In the genomic region with DNA sequence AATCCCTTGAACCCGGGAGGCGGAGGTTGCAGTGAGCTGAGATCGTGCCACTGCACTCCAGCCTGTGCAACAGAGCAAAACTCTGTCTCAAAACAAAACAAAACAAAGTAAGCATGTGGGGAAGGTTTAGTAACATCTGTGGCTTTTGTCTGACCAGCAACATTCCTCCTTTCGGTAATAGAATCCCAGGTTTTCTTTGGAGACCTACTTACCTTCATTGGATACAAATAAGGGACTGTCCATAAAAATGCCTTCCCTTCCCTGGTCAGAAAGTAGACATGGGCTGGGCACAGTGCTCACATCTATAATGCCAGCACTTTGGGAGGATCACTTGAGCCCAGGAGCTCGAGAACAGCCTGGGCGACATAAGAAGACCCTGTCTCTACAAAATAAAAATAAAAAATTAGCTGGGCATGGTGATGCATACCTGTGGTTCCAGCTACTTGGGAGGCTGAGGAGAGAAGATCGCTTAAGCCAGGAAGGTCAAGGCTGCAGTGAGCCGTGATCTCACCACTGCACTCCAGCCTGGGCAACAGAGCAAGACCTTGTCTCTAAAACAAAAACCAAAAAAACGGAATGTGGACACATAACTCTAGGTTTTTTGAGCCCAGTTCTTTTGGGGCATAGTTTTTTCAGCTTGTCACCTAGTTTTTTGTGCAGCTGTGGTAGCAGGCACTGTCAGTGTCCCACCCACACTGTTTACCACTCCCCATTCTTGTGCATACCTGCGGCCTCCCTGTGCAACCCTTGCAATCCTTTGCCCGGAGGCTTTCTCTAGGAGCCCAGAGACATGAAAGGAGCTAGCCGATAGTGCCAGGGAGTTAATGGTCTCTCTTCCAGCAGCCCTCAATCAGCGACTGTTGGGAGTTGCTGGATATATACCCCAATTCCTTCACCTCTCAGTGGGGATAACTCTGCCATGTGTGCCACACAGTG, we compare ENCODE assay signal across 27 cellular contexts. TPM values are rescaled to one million over a fixed set of nuclear protein-coding genes. Genes with fewer than 3 reads are reported as not detected.
DNase-seq lines count a peak whose midpoint lies in the region; ATAC-seq and TF ChIP-seq lines count a peak whose summit lies in the region.
"Had no signal": no experiment of that assay in that cellular context is flagged by ENCODE, and none has a peak within 500 bp of the region (broad histone marks: within the 10 kb centered on the region; RNA-seq: fewer than 3 reads in every experiment).

No MANE protein-coding gene starts in this region.

- H2BK120ac ChIP-seq in IMR-90 (ENCODE audit: low read depth, low read length) (no peak overlapping the region), mesenchymal stem cell (ENCODE audit: low read depth, low read length) (no peak overlapping the region)

- H3K36me3 ChIP-seq in IMR-90 (ENCODE audit: control insufficient read depth, insufficient read depth, low read length): no peaks in the 10 kb centered on the region
- no peaks in the 10 kb centered on the region for H3K36me3 ChIP-seq in mesenchymal stem cell (ENCODE audit: control insufficient read depth in 1 of 2, insufficient read depth in 2 of 2, low read depth in 1 of 2, low read length in 2 of 2)
- H3K36me3 ChIP-seq: adrenal gland; BLaER1 treated with 17β-estradiol and CSF1 and Interleukin-3, amounts not matched to agents 10 nM and 100 nM; gastrocnemius medialis; MG63; thoracic aorta had no signal

- TF ChIP-seq CTCF in 22Rv1 (IDR thresholded peaks at IDR 0.05): no peak
- no peak for TF ChIP-seq CTCF in IMR-90 (conservative IDR thresholded peaks at IDR 0.05; ENCODE audit: low read depth, low read length)

- no peak for TF ChIP-seq RAD21 in IMR-90 (IDR thresholded peaks at IDR 0.05; ENCODE audit: low read length)

- no CpG with 5 or more reads among the region's 13 CpGs for WGBS in IMR-90 (ENCODE audit: extremely low coverage in 2 of 2, insufficient read length in 1 of 2), 2 experiments
- WGBS in mesenchymal stem cell: 88% methylated on average over 11 of the region's 13 CpGs

- dilution Hi-C loops in IMR-90 (cut with HindIII; ENCODE audit: low sequenced_read_pairs, unreplicated experiment): no loop called here

- no peak overlapping the region for H2BK20ac ChIP-seq in IMR-90 (ENCODE audit: low read depth, low read length)

- POLR2A ChIA-PET in IMR-90 (lab: Charles Lee; ENCODE audit: unreplicated experiment): no interaction called here

- H4K8ac ChIP-seq in IMR-90 (ENCODE audit: low read depth in 2 of 2, low read length in 2 of 2): no peak overlapping the region
- no peak overlapping the region for H4K8ac ChIP-seq in mesenchymal stem cell (ENCODE audit: low read length)

- H3K14ac ChIP-seq in IMR-90 (replicated peaks; ENCODE audit: low read depth, low read length): 0 out of 2 replicates have a peak overlapping the region, but pooled peaks have one; percentile 25
- no peak overlapping the region for H3K14ac ChIP-seq in mesenchymal stem cell (ENCODE audit: low read length in 2 of 2)

- no peak overlapping the region for H3K4me2 ChIP-seq in IMR-90 (ENCODE audit: low read depth, low read length)
- no peak overlapping the region for H3K4me2 ChIP-seq in mesenchymal stem cell (ENCODE audit: low read length, poor library complexity, severe bottlenecking)
- H3K4me2 ChIP-seq: BLaER1 treated with 17β-estradiol and CSF1 and Interleukin-3, amounts not matched to agents 10 nM and 100 nM had no signal

- no peak overlapping the region for H2AK9ac ChIP-seq in IMR-90 (replicated peaks; ENCODE audit: low read depth, low read length, poor library complexity)

- CTCF ChIA-PET in IMR-90 (lab: Yijun Ruan, JAX): no interaction called here

- H2BK5ac ChIP-seq in IMR-90 (ENCODE audit: low read depth, low read length, poor library complexity, severe bottlenecking) (no peak overlapping the region), mesenchymal stem cell (ENCODE audit: low read depth, low read length, poor library complexity, severe bottlenecking) (no peak overlapping the region)

- H3K23ac ChIP-seq in IMR-90 (ENCODE audit: low read depth, low read length) (no peak overlapping the region), mesenchymal stem cell (ENCODE audit: low read length in 2 of 2) (no peak overlapping the region)

- H3K9ac ChIP-seq in IMR-90 (ENCODE audit: low read depth, low read length) (no peak overlapping the region), mesenchymal stem cell (ENCODE audit: low read length) (no peak overlapping the region)
- H3K9ac ChIP-seq: BLaER1 treated with 17β-estradiol and CSF1 and Interleukin-3, amounts not matched to agents 10 nM and 100 nM; GM23248 had no signal

- H3K79me1 ChIP-seq in IMR-90 (ENCODE audit: low read depth in 1 of 2, low read length in 2 of 2) (peaks cover 0 to 3% of the 10 kb centered on the region in 2 experiments; a peak in 1 of 4 replicates), mesenchymal stem cell (replicated peaks; ENCODE audit: low read length, poor library complexity, severe bottlenecking) (no peaks in the 10 kb centered on the region)

- no peak overlapping the region for H3K56ac ChIP-seq in IMR-90 (ENCODE audit: extremely low read depth, insufficient read depth, low read length)

- TF ChIP-seq POLR2A in IMR-90 (IDR thresholded peaks at IDR 0.05; ENCODE audit: low read depth, low read length): no peak

- peak overlapping the region; percentile 62 for H3K27ac ChIP-seq in 22Rv1
- H3K27ac ChIP-seq in IMR-90 (ENCODE audit: insufficient read depth, low read length): no peak overlapping the region
- peak overlapping the region; percentile 2 for H3K27ac ChIP-seq in mesenchymal stem cell (ENCODE audit: low read length, poor library complexity, severe bottlenecking)
- H3K27ac ChIP-seq: adrenal gland; BLaER1 treated with 17β-estradiol and CSF1 and Interleukin-3, amounts not matched to agents 10 nM and 100 nM; gastrocnemius medialis; GM23248; HL-60; thoracic aorta had no signal

- H3K9me3 ChIP-seq in IMR-90 (ENCODE audit: control insufficient read depth, insufficient read depth, low read length) (no peaks in the 10 kb centered on the region), mesenchymal stem cell (ENCODE audit: control insufficient read depth, low read length) (no peaks in the 10 kb centered on the region)
- H3K9me3 ChIP-seq: adrenal gland; BLaER1 treated with 17β-estradiol and CSF1 and Interleukin-3, amounts not matched to agents 10 nM and 100 nM; gastrocnemius medialis; MG63; thoracic aorta had no signal

- H3K4ac ChIP-seq in IMR-90 (ENCODE audit: low read depth, low read length) (no peak overlapping the region), mesenchymal stem cell (ENCODE audit: low read depth in 1 of 2, low read length in 2 of 2) (no peak overlapping the region)

- H4K20me1 ChIP-seq in IMR-90 (ENCODE audit: insufficient read depth, low read length): no peaks in the 10 kb centered on the region
- H4K20me1 ChIP-seq: BLaER1 treated with 17β-estradiol and CSF1 and Interleukin-3, amounts not matched to agents 10 nM and 100 nM had no signal

- ATAC-seq in IMR-90 (ENCODE audit: low read depth) (no peak), SK-N-SH treated with all-trans-retinoic acid at 6 μM for 48 hours (no peak)
- ATAC-seq: activated CD8-positive, alpha-beta T cell treated with anti-CD3 and anti-CD28 coated beads for 36 hours; esophagus mucosa; gastrocnemius medialis; stimulated activated naive B cell treated with anti-CD40 and anti-IgM and Interleukin-4, amounts not matched to agents 10 μg/mL and 1 μg/mL and 100 μg/mL, for 72 hours had no signal

- H2BK12ac ChIP-seq in mesenchymal stem cell (ENCODE audit: low read length in 2 of 2): no peak overlapping the region

- DNase-seq in IMR-90 (no peak), astrocyte of the hippocampus (ENCODE audit: low read depth, low spot score) (peak; percentile 57), mesenchymal stem cell (peak; percentile 25), NCI-H1436 treated with DMSO at 0.1 percent for 48 hours (lab: John Stamatoyannopoulos, UW) (no peak), OCI-M1 (lab: John Stamatoyannopoulos, UW) (no peak), anterior cingulate cortex (lab: John Stamatoyannopoulos, UW) (no peak)
- DNase-seq: activated CD8-positive, alpha-beta T cell treated with anti-CD3 and anti-CD28 coated beads for 36 hours; adrenal gland; cerebellar nuclear complex; gastrocnemius medialis; GM23248; MG63; NCI-H1436; NCI-H510A treated with DMSO at 0.1 percent for 48 hours; small intestine; stimulated activated naive B cell treated with anti-CD40 and anti-IgM and Interleukin-4, amounts not matched to agents 10 μg/mL and 1 μg/mL and 100 μg/mL, for 72 hours had no signal

- no peaks in the 10 kb centered on the region for H3K27me3 ChIP-seq in IMR-90 (ENCODE audit: control insufficient read depth, insufficient read depth, low read length)
- H3K27me3 ChIP-seq in mesenchymal stem cell (ENCODE audit: control insufficient read depth in 1 of 2, insufficient read depth in 1 of 2, low read length in 2 of 2): peaks cover 6 to 32% of the 10 kb centered on the region in 2 experiments
- H3K27me3 ChIP-seq: adrenal gland; BLaER1 treated with 17β-estradiol and CSF1 and Interleukin-3, amounts not matched to agents 10 nM and 100 nM; gastrocnemius medialis; MG63 had no signal

- H4K5ac ChIP-seq in IMR-90 (ENCODE audit: low read depth, low read length): no peak overlapping the region

- peaks cover 24% of the 10 kb centered on the region for H3K9me1 ChIP-seq in IMR-90 (ENCODE audit: insufficient read depth, low read length)

- no TSS peak for BruUV-seq in IMR-90 (replicated peaks; lab: Mats Ljungman, UMichigan)

- H3K4me1 ChIP-seq in IMR-90 (ENCODE audit: control insufficient read depth, insufficient read depth, low read length): peaks cover 20% of the 10 kb centered on the region
- H3K4me1 ChIP-seq in mesenchymal stem cell (ENCODE audit: control insufficient read depth, insufficient read depth, low read depth, low read length): peaks cover 24% of the 10 kb centered on the region
- H3K4me1 ChIP-seq: adrenal gland, gastrocnemius medialis had no signal

- H3K18ac ChIP-seq in IMR-90 (ENCODE audit: low read depth, low read length) (no peak overlapping the region), mesenchymal stem cell (ENCODE audit: low read depth in 1 of 2, low read length in 2 of 2) (no peak overlapping the region)

- no peak overlapping the region for H2AFZ ChIP-seq in IMR-90 (replicated peaks; ENCODE audit: low read length, poor library complexity)
- no peak overlapping the region for H2AFZ ChIP-seq in mesenchymal stem cell (ENCODE audit: low read depth, low read length)
- H2AFZ ChIP-seq: GM23248 had no signal

- H4K91ac ChIP-seq in IMR-90 (ENCODE audit: insufficient read depth, low read depth, low read length) (peak overlapping the region; percentile 35), mesenchymal stem cell (ENCODE audit: low read length) (no peak overlapping the region)

- no peak overlapping the region for H2BK15ac ChIP-seq in IMR-90 (ENCODE audit: low read depth, low read length)
- H2BK15ac ChIP-seq in mesenchymal stem cell (ENCODE audit: low read depth, poor library complexity, severe bottlenecking): no peak overlapping the region

- H3K4me3 ChIP-seq in IMR-90 (ENCODE audit: insufficient read depth, low read depth, low read length) (no peak overlapping the region), mesenchymal stem cell (ENCODE audit: insufficient read depth in 1 of 2, low read depth in 1 of 2, low read length in 2 of 2) (no peak overlapping the region)
- H3K4me3 ChIP-seq: adrenal gland; BLaER1 treated with 17β-estradiol and CSF1 and Interleukin-3, amounts not matched to agents 10 nM and 100 nM; gastrocnemius medialis; GM23248; MG63; thoracic aorta had no signal

- intact Hi-C loops in IMR-90 (cut with micrococcal nuclease): no loop called here

- H2AK5ac ChIP-seq in IMR-90 (ENCODE audit: low read depth, low read length): peak overlapping the region; percentile 32
- H2AK5ac ChIP-seq in mesenchymal stem cell (ENCODE audit: low read length, severe bottlenecking): no peak overlapping the region

- in situ Hi-C loops in IMR-90 (cut with MboI; ENCODE audit: low sequenced_read_pairs): no loop called here

RNA-seq across cellular contexts. Expression of a gene that starts 8.9 kb away (rescaled TPM):
- not detected in 2 replicates for total RNA-seq in IMR-90 (2012; rRNA removed)
- polyA plus RNA-seq in IMR-90 (2012; rRNA removed): not detected in 2 replicates
- not detected in 2 replicates for polyA plus RNA-seq in IMR-90 (2012; cell fraction: cytosol; rRNA removed)
- polyA plus RNA-seq in IMR-90 (2012; cell fraction: nucleus; rRNA removed; ENCODE audit: low replicate concordance): not detected in 2 replicates
- polyA plus RNA-seq in mesenchymal stem cell (2013, experiment 1 of 2): not detected
- 0.18 TPM for polyA plus RNA-seq in mesenchymal stem cell (2013, experiment 2 of 2)
- total RNA-seq: A673; activated CD8-positive, alpha-beta T cell treated with anti-CD3 and anti-CD28 coated beads for 36 hours; esophagus mucosa; gastrocnemius medialis; GM23248; kidney epithelial cell; lung microvascular endothelial cell; pulmonary artery endothelial cell; thoracic aorta had no signal
- polyA plus RNA-seq: GM23248, IgD-negative memory B cell had no signal

RNA-seq across cellular contexts. Expression of a gene that starts 33.5 kb away (rescaled TPM):
- total RNA-seq in IMR-90 (2012; rRNA removed): 4.5 and 8.3 TPM in 2 replicates
- 20.4 and 20.9 TPM in 2 replicates for polyA plus RNA-seq in IMR-90 (2012; rRNA removed)
- 25.9 and 61.7 TPM in 2 replicates for polyA plus RNA-seq in IMR-90 (2012; cell fraction: cytosol; rRNA removed)
- 13.3 and 25.4 TPM in 2 replicates for polyA plus RNA-seq in IMR-90 (2012; cell fraction: nucleus; rRNA removed; ENCODE audit: low replicate concordance)
- polyA plus RNA-seq in mesenchymal stem cell (2013, experiment 1 of 2): 33.1 TPM
- polyA plus RNA-seq in mesenchymal stem cell (2013, experiment 2 of 2): 33.0 TPM

RNA-seq across cellular contexts. Expression of a gene that starts 33.8 kb away (rescaled TPM):
- 70.6 and 95.5 TPM in 2 replicates for total RNA-seq in IMR-90 (2012; rRNA removed)
- 70.2 and 80.8 TPM in 2 replicates for polyA plus RNA-seq in IMR-90 (2012; rRNA removed)
- 14.6 and 19.1 TPM in 2 replicates for polyA plus RNA-seq in IMR-90 (2012; cell fraction: cytosol; rRNA removed)
- 4.9 and 27.8 TPM in 2 replicates for polyA plus RNA-seq in IMR-90 (2012; cell fraction: nucleus; rRNA removed; ENCODE audit: low replicate concordance)
- polyA plus RNA-seq in mesenchymal stem cell (2013, experiment 1 of 2): 55.8 TPM
- polyA plus RNA-seq in mesenchymal stem cell (2013, experiment 2 of 2): 60.2 TPM

RNA-seq across cellular contexts. Expression of a gene that starts 59.3 kb away (rescaled TPM):
- total RNA-seq in IMR-90 (2012; rRNA removed): 36.0 and 36.9 TPM in 2 replicates
- 25.3 and 27.0 TPM in 2 replicates for polyA plus RNA-seq in IMR-90 (2012; rRNA removed)
- polyA plus RNA-seq in IMR-90 (2012; cell fraction: cytosol; rRNA removed): 10.8 and 23.4 TPM in 2 replicates
- 31.3 and 53.5 TPM in 2 replicates for polyA plus RNA-seq in IMR-90 (2012; cell fraction: nucleus; rRNA removed; ENCODE audit: low replicate concordance)
- 21.7 TPM for polyA plus RNA-seq in mesenchymal stem cell (2013, experiment 1 of 2)
- polyA plus RNA-seq in mesenchymal stem cell (2013, experiment 2 of 2): 21.5 TPM

Comparison
In these comparisons a context has a peak if more than half of its experiments do, and no peak if none do; other contexts are left out.
1. DNase-seq: peak in astrocyte of the hippocampus (single experiment) and mesenchymal stem cell (single experiment); none in IMR-90 (single experiment), NCI-H1436 treated with DMSO at 0.1 percent for 48 hours (single experiment), OCI-M1 (single experiment) and anterior cingulate cortex (0 of 58).